In genomic region chr14:100386846-100387245, GRCh38 we compare ENCODE assay signal across 2 cellular contexts.
TF ChIP-seq lines count a peak whose summit lies in the region.

No MANE protein-coding gene starts in this region.

TF ChIP-seq in IMR-90, 13 proteins besides CTCF, POLR2A, EP300 and RAD21:
- TF ChIP-seq USF2 (IDR thresholded peaks at IDR 0.05; ENCODE audit: low read depth, low read length) = no peak
- no peak for TF ChIP-seq SMC3 (IDR thresholded peaks at IDR 0.05; ENCODE audit: low read depth, low read length)
- no peak for TF ChIP-seq FOS (IDR thresholded peaks at IDR 0.05; ENCODE audit: low read depth, low read length)
- TF ChIP-seq ELK1 (IDR thresholded peaks at IDR 0.05; ENCODE audit: borderline replicate concordance, low read depth, low read length) = no peak
- no peak for TF ChIP-seq NFE2L2 (IDR thresholded peaks at IDR 0.05; ENCODE audit: low read depth, low read length)
- TF ChIP-seq CHD1 (IDR thresholded peaks at IDR 0.05; ENCODE audit: low read depth, low read length) = no peak
- TF ChIP-seq CEBPB (IDR thresholded peaks at IDR 0.05; ENCODE audit: low read depth, low read length) = no peak
- no peak for TF ChIP-seq RFX5 (IDR thresholded peaks at IDR 0.05; ENCODE audit: low read depth, low read length)
- no peak for TF ChIP-seq MXI1 (IDR thresholded peaks at IDR 0.05; ENCODE audit: borderline replicate concordance, low read depth, low read length)
- no peak for TF ChIP-seq BHLHE40 (IDR thresholded peaks at IDR 0.05; ENCODE audit: low read depth, low read length)
TF ChIP-seq in IMR-90: peak in this region for 0.

TF ChIP-seq in GM23338, 12 proteins besides CTCF, POLR2A, EP300 and RAD21:
- TF ChIP-seq JUNB (IDR thresholded peaks at IDR 0.05; ENCODE audit: unreplicated experiment) = no peak
- no peak for TF ChIP-seq ZNF331 (CRISPR knock-in tag; IDR thresholded peaks at IDR 0.05; ENCODE audit: low read depth)
- no peak for TF ChIP-seq NANOG (IDR thresholded peaks at IDR 0.05; ENCODE audit: borderline replicate concordance)
- no peak for TF ChIP-seq STAT1 (IDR thresholded peaks at IDR 0.05; ENCODE audit: unreplicated experiment)
- no peak for TF ChIP-seq ETS1 (IDR thresholded peaks at IDR 0.05)
- no peak for TF ChIP-seq POLR2AphosphoS5 (IDR thresholded peaks at IDR 0.05; ENCODE audit: low read depth)
- TF ChIP-seq EZH2phosphoT487 (IDR thresholded peaks at IDR 0.05; ENCODE audit: unreplicated experiment) = no peak
- no peak for TF ChIP-seq REST (IDR thresholded peaks at IDR 0.05; ENCODE audit: unreplicated experiment)
- no peak for TF ChIP-seq ZNF114 (CRISPR knock-in tag; IDR thresholded peaks at IDR 0.05)
- TF ChIP-seq EZH2 (IDR thresholded peaks at IDR 0.05; ENCODE audit: low read depth, unreplicated experiment) = no peak
- no peak for TF ChIP-seq ZNF462 (CRISPR knock-in tag; IDR thresholded peaks at IDR 0.05)
- TF ChIP-seq CREB1 (CRISPR knock-in tag; IDR thresholded peaks at IDR 0.05; ENCODE audit: low read depth) = no peak
